In the genomic region with DNA sequence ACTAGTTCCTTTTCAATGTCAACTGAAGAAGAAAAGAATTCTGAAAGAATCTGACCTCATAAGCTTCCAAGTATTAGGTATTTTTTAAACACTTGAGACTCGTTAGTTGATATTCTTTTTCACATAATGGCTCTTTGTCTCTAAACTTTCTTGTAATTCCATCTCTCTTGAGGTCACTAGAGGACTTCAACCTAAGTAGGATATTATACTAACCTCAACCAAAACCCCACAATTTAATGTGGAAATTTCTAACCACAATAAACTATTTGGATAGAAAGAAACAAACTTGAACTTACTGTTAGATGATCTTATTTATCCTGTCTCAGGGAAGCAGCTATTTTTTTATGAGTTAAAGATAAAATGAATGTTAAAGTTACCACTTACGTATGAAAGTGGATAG, we compare ENCODE assay signal across 24 cellular contexts.
"Had no signal": no experiment of that assay in that cellular context is flagged by ENCODE, and none has a peak within 500 bp of the region (broad histone marks: within the 10 kb centered on the region; RNA-seq: fewer than 3 reads in every experiment).

No MANE protein-coding gene starts in this region.

- H3K4me3 ChIP-seq: pancreas, prostate gland, right lobe of liver, sigmoid colon, stomach, thoracic aorta, thyroid gland, tibial nerve, upper lobe of left lung, vagina had no signal

- H3K27ac ChIP-seq: neutrophil, pancreas, prostate gland, right lobe of liver, sigmoid colon, stomach, thoracic aorta, thyroid gland, tibial nerve, upper lobe of left lung, vagina had no signal

- H3K27me3 ChIP-seq: neutrophil, pancreas, right lobe of liver, sigmoid colon, stomach, thyroid gland, tibial nerve, upper lobe of left lung, vagina had no signal

- ATAC-seq: natural killer cell treated with Interleukin-12 subunit alpha and Interleukin-12 subunit beta and Interleukin-15 and Interleukin-18, amount 100 ng/mL, for 72 hours; pancreas; right cardiac atrium; right lobe of liver; stimulated activated effector memory CD8-positive, alpha-beta T cell treated with anti-CD3 and anti-CD28 coated beads, Interleukin-12 subunit alpha, Interleukin-12 subunit beta, amount 100 ng/mL, for 72 hours; stimulated activated naive B cell treated with anti-CD40 and anti-IgM and Interleukin-4, amounts not matched to agents 10 μg/mL and 1 μg/mL and 100 μg/mL, for 72 hours had no signal

- H3K9me3 ChIP-seq: neutrophil, pancreas, prostate gland, right lobe of liver, sigmoid colon, thoracic aorta, thyroid gland, upper lobe of left lung, vagina had no signal

- H3K36me3 ChIP-seq: neutrophil, pancreas, prostate gland, right lobe of liver, sigmoid colon, stomach, thoracic aorta, thyroid gland, tibial nerve, upper lobe of left lung, vagina had no signal

- DNase-seq: nephron progenitor cell; nucleus accumbens; pancreas; right cardiac atrium; right lobe of liver; sigmoid colon; small intestine; stimulated activated CD4-positive, alpha-beta T cell treated with anti-CD3 and anti-CD28 coated beads, Interleukin-15, amount 100 ng/mL, for 24 hours; stimulated activated CD4-positive, alpha-beta T cell treated with anti-CD3 and anti-CD28 coated beads, Interleukin-2, amount 100 ng/mL, for 24 hours; stimulated activated CD4-positive, alpha-beta T cell treated with anti-CD3 and anti-CD28 coated beads, Interleukin-2, amount 100 ng/mL, for 48 hours; stimulated activated CD4-positive, alpha-beta T cell treated with anti-CD3 and anti-CD28 coated beads, Interleukin-4, amount 100 ng/mL, for 24 hours; stimulated activated naive B cell treated with anti-CD40 and anti-IgM and Interleukin-4, amounts not matched to agents 10 μg/mL and 1 μg/mL and 100 μg/mL, for 72 hours; stimulated activated naive CD4-positive, alpha-beta T cell treated with Interleukin-2 at 50 U/mL for 16 hours; stomach; thyroid gland; trophoblast cell; upper lobe of left lung had no signal
